8 cellular contexts compared by ENCODE assay signal in genomic region chr6:109304284-109305015, GRCh38.
DNase-seq lines count a peak whose midpoint lies in the region; ATAC-seq, FAIRE-seq and TF ChIP-seq lines count a peak whose summit lies in the region.

No MANE protein-coding gene starts in this region.

- intact Hi-C loops in right cardiac atrium (cut with DNase I), result no loop called here
- intact Hi-C loops in left ventricle myocardium superior (cut with micrococcal nuclease), result no loop called here
- intact Hi-C loops in tibial artery (cut with DNase I; ENCODE audit: low total_unique reads), result no loop called here

- H3K4me3 ChIP-seq in right cardiac atrium (ENCODE audit: low read length) (no peak overlapping the region), NB4 (ENCODE audit: low read depth, low read length) (no peak overlapping the region), fibroblast of mammary gland (ENCODE audit: control insufficient read depth, low read depth, low read length) (no peak overlapping the region), tibial artery (no peak overlapping the region)

- in situ Hi-C loops in ACHN (cut with HindIII; ENCODE audit: low pct_ligation_motif_present, low pct_unique_long_range_greater_than_20kb, low sequenced_read_pairs), result no loop called here

- peaks cover 2% of the 10 kb centered on the region for H3K4me1 ChIP-seq in right cardiac atrium (ENCODE audit: control insufficient read depth, insufficient read depth, low read length)
- H3K4me1 ChIP-seq in tibial artery, result peaks cover 0 to 66% (median 34%) of the 10 kb centered on the region in 4 donors

- ATAC-seq in right cardiac atrium, result peak; percentile 11 to 37
- ATAC-seq in left ventricle myocardium superior, result no peak

- DNase-seq in right cardiac atrium (no peak), left ventricle myocardium superior (no peak), NB4 (ENCODE audit: low read depth) (peak; percentile 90), fibroblast of mammary gland (ENCODE audit: low read depth) (peak; percentile 73), tibial artery (no peak), urothelium cell line (ENCODE audit: low spot score) (no peak), ACHN (no peak)
- DNase-seq in activated CD8-positive, alpha-beta memory T cell treated with anti-CD3 and anti-CD28 coated beads, Interleukin-2, amount 50 U/mL, for 48 hours, result no peak

- TF ChIP-seq POLR2A in NB4 (IDR thresholded peaks at IDR 0.05; ENCODE audit: extremely low read depth, insufficient read length), result no peak

- FAIRE-seq in urothelium cell line (lab: Jason Lieb, UNC), result no peak

- no peaks in the 10 kb centered on the region for H3K36me3 ChIP-seq in tibial artery

- no peaks in the 10 kb centered on the region for H3K9me3 ChIP-seq in right cardiac atrium (ENCODE audit: control insufficient read depth, low read length)
- H3K9me3 ChIP-seq in tibial artery, result no peaks in the 10 kb centered on the region

- no peak for TF ChIP-seq CTCF in NB4 (IDR thresholded peaks at IDR 0.05; ENCODE audit: low read depth, low read length)
- TF ChIP-seq CTCF in fibroblast of mammary gland (conservative IDR thresholded peaks at IDR 0.05; ENCODE audit: control insufficient read depth, insufficient read depth, low read depth, low read length), result no peak
- TF ChIP-seq CTCF in tibial artery (IDR thresholded peaks at IDR 0.05), result no peak

- peak overlapping the region; percentile 46 for H3K27ac ChIP-seq in right cardiac atrium (ENCODE audit: low read length)
- peak overlapping the region; percentile 21 to 84 for H3K27ac ChIP-seq in tibial artery

- 32% methylated on average over 3 of the region's 3 CpGs for WGBS in right cardiac atrium

- H3K27me3 ChIP-seq in right cardiac atrium (ENCODE audit: control insufficient read depth, insufficient read depth) (no peaks in the 10 kb centered on the region), tibial artery (no peaks in the 10 kb centered on the region)

Comparison
In these comparisons a context has a peak if more than half of its experiments do, and no peak if none do; other contexts are left out.
1. DNase-seq: peak in NB4 (single experiment) and fibroblast of mammary gland (single experiment); none in right cardiac atrium (0 of 3), left ventricle myocardium superior (single experiment), tibial artery (0 of 2), urothelium cell line (single experiment), ACHN (single experiment) and activated CD8-positive, alpha-beta memory T cell treated with anti-CD3 and anti-CD28 coated beads, Interleukin-2, amount 50 U/mL, for 48 hours (single experiment).